In the genomic region with DNA sequence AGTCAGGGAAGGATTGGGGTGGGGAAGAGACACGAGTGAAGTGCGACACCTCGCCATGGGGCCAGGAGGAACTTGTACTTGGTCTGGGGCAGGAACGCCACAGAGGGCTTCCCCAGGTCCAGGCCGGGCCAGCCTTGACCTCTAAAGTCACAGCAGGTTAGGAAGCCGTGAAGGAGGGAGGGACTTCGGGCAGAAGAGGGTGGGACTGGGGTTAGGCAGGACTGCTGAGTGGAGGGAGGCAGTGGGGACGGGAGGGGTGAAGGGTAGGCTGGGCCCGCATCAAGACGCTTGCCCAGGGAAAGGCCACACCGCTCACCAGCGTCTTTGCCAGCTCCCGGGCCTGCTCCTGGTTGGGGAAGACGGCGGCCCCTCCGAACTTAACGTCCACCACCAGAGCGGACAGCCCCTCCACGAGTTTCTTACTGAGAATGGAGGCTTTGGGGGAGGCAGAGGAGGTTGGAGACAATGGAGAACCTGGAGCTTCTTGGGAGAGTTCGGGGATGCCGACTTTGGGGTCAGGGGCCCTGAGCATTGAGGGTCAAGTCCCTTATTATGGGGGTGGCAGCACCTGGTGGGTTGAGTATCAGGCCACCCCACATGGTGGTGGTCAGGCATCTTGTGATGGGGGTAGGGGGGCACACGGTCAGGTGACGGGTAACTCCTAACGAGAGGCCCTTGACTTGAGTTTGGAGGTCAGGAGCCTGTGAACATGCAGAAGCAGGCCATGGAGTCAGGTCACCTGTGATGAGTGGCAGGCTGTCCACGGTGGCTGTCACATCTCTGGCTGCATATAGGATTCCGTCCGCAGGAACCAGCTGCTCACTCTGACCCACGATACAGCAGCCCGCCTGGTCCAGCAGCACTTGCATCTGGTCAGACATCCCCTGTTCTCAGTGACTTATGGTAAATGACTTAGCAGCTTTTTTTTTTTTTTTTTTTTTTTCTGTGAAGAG, we compare ENCODE assay signal across 8 cellular contexts. TPM values are rescaled to one million over a fixed set of nuclear protein-coding genes. Genes with fewer than 3 reads are reported as not detected.
DNase-seq lines count a peak whose midpoint lies in the region; ATAC-seq and TF ChIP-seq lines count a peak whose summit lies in the region.

No MANE protein-coding gene starts in this region.

- no peak overlapping the region for H2AFZ ChIP-seq in mesenchymal stem cell (ENCODE audit: low read depth, low read length)

- 0 out of 2 replicates have a peak overlapping the region, but pooled peaks have one; percentile 89 for H3K27ac ChIP-seq in SK-N-MC
- H3K27ac ChIP-seq in mesenchymal stem cell (ENCODE audit: low read length, poor library complexity, severe bottlenecking), result no peak overlapping the region

- peak overlapping the region; percentile 97 for H3K4me3 Mint-ChIP-seq in dendritic cell treated with granulocyte-macrophage colony-stimulating factor and Interleukin-4, amounts not matched to agents 40 ng/mL and 50 ng/mL, for 4 days
- peak overlapping the region; percentile 74 for H3K4me3 Mint-ChIP-seq in type B pancreatic cell

- WGBS in mesenchymal stem cell, result 61% methylated on average over 26 of the region's 29 CpGs

- peak overlapping the region; percentile 49 for H3K4me2 ChIP-seq in mesenchymal stem cell (ENCODE audit: low read length, poor library complexity, severe bottlenecking)

- peaks cover 15% of the 10 kb centered on the region for H3K79me1 ChIP-seq in mesenchymal stem cell (replicated peaks; ENCODE audit: low read length, poor library complexity, severe bottlenecking)

- no peaks in the 10 kb centered on the region for H3K9me3 Mint-ChIP-seq in dendritic cell treated with granulocyte-macrophage colony-stimulating factor and Interleukin-4, amounts not matched to agents 40 ng/mL and 50 ng/mL, for 4 days
- no peaks in the 10 kb centered on the region for H3K9me3 Mint-ChIP-seq in type B pancreatic cell

- no peak for DNase-seq in BJ (ENCODE audit: low read depth)
- no peak for DNase-seq in SK-N-MC (ENCODE audit: low read depth, low spot score)
- peak; percentile 59 for DNase-seq in mesenchymal stem cell
- DNase-seq in type B pancreatic cell (ENCODE audit: extremely low spot score, unreplicated experiment), result no peak
- DNase-seq in cortex of kidney (lab: John Stamatoyannopoulos, UW), result no peak
- no peak for DNase-seq in A172 (ENCODE audit: low spot score)

- H3K4me1 ChIP-seq in mesenchymal stem cell (ENCODE audit: control insufficient read depth, insufficient read depth, low read depth, low read length), result peaks cover 56% of the 10 kb centered on the region

- peaks cover 88% of the 10 kb centered on the region for H3K36me3 Mint-ChIP-seq in dendritic cell treated with granulocyte-macrophage colony-stimulating factor and Interleukin-4, amounts not matched to agents 40 ng/mL and 50 ng/mL, for 4 days (ENCODE audit: low read depth)
- H3K36me3 Mint-ChIP-seq in type B pancreatic cell, result peaks cover 4% of the 10 kb centered on the region

- H3K14ac ChIP-seq in mesenchymal stem cell (ENCODE audit: low read length in 2 of 2), result peak overlapping the region in 1 of 2 experiments; percentile 94

- H3K27me3 Mint-ChIP-seq in dendritic cell treated with granulocyte-macrophage colony-stimulating factor and Interleukin-4, amounts not matched to agents 40 ng/mL and 50 ng/mL, for 4 days, result no peaks in the 10 kb centered on the region
- peaks cover 29% of the 10 kb centered on the region for H3K27me3 Mint-ChIP-seq in type B pancreatic cell

- H3K36me3 ChIP-seq in BJ (ENCODE audit: control insufficient read depth, insufficient read depth, low read length) (peaks cover 19% of the 10 kb centered on the region), SK-N-MC (ENCODE audit: insufficient read depth, low read length) (peaks cover 11% of the 10 kb centered on the region; the same call in 1 of the 2 replicates), mesenchymal stem cell (ENCODE audit: control insufficient read depth in 1 of 2, insufficient read depth in 2 of 2, low read depth in 1 of 2, low read length in 2 of 2) (peaks cover 19 to 25% of the 10 kb centered on the region in 2 experiments)

- no peaks in the 10 kb centered on the region for H3K9me3 ChIP-seq in SK-N-MC (ENCODE audit: low read depth, low read length)
- no peaks in the 10 kb centered on the region for H3K9me3 ChIP-seq in mesenchymal stem cell (ENCODE audit: control insufficient read depth, low read length)

- no peaks in the 10 kb centered on the region for H3K27me3 ChIP-seq in BJ (ENCODE audit: control insufficient read depth, insufficient read depth, low read length)
- peaks cover 0 to 17% of the 10 kb centered on the region in 2 experiments for H3K27me3 ChIP-seq in mesenchymal stem cell (ENCODE audit: control insufficient read depth in 1 of 2, insufficient read depth in 1 of 2, low read length in 2 of 2)

- peak overlapping the region; percentile 95 for H3K27ac Mint-ChIP-seq in dendritic cell treated with granulocyte-macrophage colony-stimulating factor and Interleukin-4, amounts not matched to agents 40 ng/mL and 50 ng/mL, for 4 days
- H3K27ac Mint-ChIP-seq in type B pancreatic cell, result peak overlapping the region; percentile 75

- no peak overlapping the region for H2AK5ac ChIP-seq in mesenchymal stem cell (ENCODE audit: low read length, severe bottlenecking)

- H2BK120ac ChIP-seq in mesenchymal stem cell (ENCODE audit: low read depth, low read length), result peak overlapping the region; percentile 23

- TF ChIP-seq CTCF in BJ (IDR thresholded peaks at IDR 0.05; ENCODE audit: insufficient read depth, low read depth, low read length), result no peak
- no peak for TF ChIP-seq CTCF in type B pancreatic cell (conservative IDR thresholded peaks at IDR 0.05)

- H3K9ac ChIP-seq in SK-N-MC (ENCODE audit: insufficient read length) (peak overlapping the region; percentile 79), mesenchymal stem cell (ENCODE audit: low read length) (peak overlapping the region; percentile 94)

- peak overlapping the region; percentile 77 for H4K8ac ChIP-seq in mesenchymal stem cell (ENCODE audit: low read length)

- POLR2A ChIA-PET in BJ (lab: Charles Lee), result interaction anchor here (0.6 kb wide), 2 partner anchors 45 to 242 kb away, joined by 3 read pairs; no protein-coding TSS in a partner anchor

- H3K4ac ChIP-seq in mesenchymal stem cell (ENCODE audit: low read depth in 1 of 2, low read length in 2 of 2), result peak overlapping the region; percentile 91 to 99

- H3K4me3 ChIP-seq in BJ (ENCODE audit: low read depth, low read length), result peak overlapping the region; percentile 75
- H3K4me3 ChIP-seq in SK-N-MC, result peak overlapping the region; percentile 84
- peak overlapping the region; percentile 80 to 84 for H3K4me3 ChIP-seq in mesenchymal stem cell (ENCODE audit: insufficient read depth in 1 of 2, low read depth in 1 of 2, low read length in 2 of 2)

- H3K4me1 Mint-ChIP-seq in dendritic cell treated with granulocyte-macrophage colony-stimulating factor and Interleukin-4, amounts not matched to agents 40 ng/mL and 50 ng/mL, for 4 days (ENCODE audit: low read depth), result peaks cover 52% of the 10 kb centered on the region
- H3K4me1 Mint-ChIP-seq in type B pancreatic cell (ENCODE audit: unreplicated experiment), result peaks cover 6% of the 10 kb centered on the region

- peak; percentile 16 for ATAC-seq in GM21447 (IDR thresholded peaks at IDR 0.05; ENCODE audit: unreplicated experiment)

- H2BK12ac ChIP-seq in mesenchymal stem cell (ENCODE audit: low read length in 2 of 2), result peak overlapping the region in 1 of 2 experiments; percentile 47

- H3K23ac ChIP-seq in mesenchymal stem cell (ENCODE audit: low read length in 2 of 2), result peak overlapping the region in 1 of 2 experiments; percentile 92

- CTCF ChIA-PET in BJ (lab: Yijun Ruan, JAX), result interaction anchor here (0.8 to 1.6 kb wide), 6 partner anchors 12 to 48 kb away, joined by 3 to 4 read pairs (median 3); a partner anchor contains a TSS

- intact Hi-C loops in dendritic cell treated with granulocyte-macrophage colony-stimulating factor and Interleukin-4, amounts not matched to agents 40 ng/mL and 50 ng/mL, for 4 days (cut with micrococcal nuclease), result loop anchor here (2.0 to 5.0 kb wide), 2 partner anchors 18 to 95 kb away; a partner anchor contains a TSS

- H2BK15ac ChIP-seq in mesenchymal stem cell (ENCODE audit: low read depth, poor library complexity, severe bottlenecking), result no peak overlapping the region

- H3K18ac ChIP-seq in mesenchymal stem cell (ENCODE audit: low read depth in 1 of 2, low read length in 2 of 2), result peak overlapping the region; percentile 75 to 98

- H2BK5ac ChIP-seq in mesenchymal stem cell (ENCODE audit: low read depth, low read length, poor library complexity, severe bottlenecking), result no peak overlapping the region

- H4K91ac ChIP-seq in mesenchymal stem cell (ENCODE audit: low read length), result peak overlapping the region; percentile 98

RNA-seq across cellular contexts. Expression of a gene that starts 1.7 kb away (rescaled TPM):
- 0.78 and 2.5 TPM in 2 replicates for polyA plus RNA-seq in BJ (2011; rRNA removed)
- 0.98 and 2.6 TPM in 2 replicates for polyA minus RNA-seq in BJ (2011; rRNA and poly(A)+ RNA removed)
- polyA plus RNA-seq in mesenchymal stem cell (2013, experiment 1 of 2), result 0.41 TPM
- 0.84 TPM for polyA plus RNA-seq in mesenchymal stem cell (2013, experiment 2 of 2)
- 2.0 and 6.1 TPM in 2 replicates for total RNA-seq in type B pancreatic cell (ENCODE audit: low replicate concordance)
- 8.0 and 9.5 TPM in 2 replicates for total RNA-seq in A172 (2014; rRNA removed; shearing (Covaris generic))

RNA-seq across cellular contexts. Expression of a gene that starts 2.7 kb away (rescaled TPM):
- polyA plus RNA-seq in BJ (2011; rRNA removed), result 13.1 and 20.6 TPM in 2 replicates
- polyA minus RNA-seq in BJ (2011; rRNA and poly(A)+ RNA removed), result 7.0 and 10.4 TPM in 2 replicates
- polyA plus RNA-seq in mesenchymal stem cell (2013, experiment 1 of 2), result 18.0 TPM
- 17.4 TPM for polyA plus RNA-seq in mesenchymal stem cell (2013, experiment 2 of 2)
- total RNA-seq in type B pancreatic cell (ENCODE audit: low replicate concordance), result 5.8 and 6.1 TPM in 2 replicates
- 0.10 and 0.31 TPM in 2 replicates for total RNA-seq in A172 (2014; rRNA removed; shearing (Covaris generic))

RNA-seq across cellular contexts. Expression of a gene that starts 18.6 kb away (rescaled TPM):
- polyA plus RNA-seq in BJ (2011; rRNA removed), result 0.34 and 0.39 TPM in 2 replicates
- 0.36 and 0.62 TPM in 2 replicates for polyA minus RNA-seq in BJ (2011; rRNA and poly(A)+ RNA removed)
- polyA plus RNA-seq in mesenchymal stem cell (2013, experiment 1 of 2), result 0.48 TPM
- polyA plus RNA-seq in mesenchymal stem cell (2013, experiment 2 of 2), result 0.51 TPM
- total RNA-seq in type B pancreatic cell (ENCODE audit: low replicate concordance), result 0.10 TPM in 1 of 2 replicates, not detected in the other
- 0.17 TPM in 1 of 2 replicates, not detected in the other for total RNA-seq in A172 (2014; rRNA removed; shearing (Covaris generic))

RNA-seq across cellular contexts. Expression of a gene that starts 19.1 kb away (rescaled TPM):
- 16.1 and 31.7 TPM in 2 replicates for polyA plus RNA-seq in BJ (2011; rRNA removed)
- polyA minus RNA-seq in BJ (2011; rRNA and poly(A)+ RNA removed), result 22.3 and 29.2 TPM in 2 replicates
- 11.7 TPM for polyA plus RNA-seq in mesenchymal stem cell (2013, experiment 1 of 2)
- polyA plus RNA-seq in mesenchymal stem cell (2013, experiment 2 of 2), result 9.7 TPM
- 60.0 and 75.2 TPM in 2 replicates for total RNA-seq in type B pancreatic cell (ENCODE audit: low replicate concordance)
- total RNA-seq in A172 (2014; rRNA removed; shearing (Covaris generic)), result 51.8 and 55.6 TPM in 2 replicates

RNA-seq across cellular contexts. Expression of a gene that starts 19.6 kb away (rescaled TPM):
- polyA plus RNA-seq in BJ (2011; rRNA removed), result 54.0 and 111 TPM in 2 replicates
- polyA minus RNA-seq in BJ (2011; rRNA and poly(A)+ RNA removed), result 47.9 and 49.1 TPM in 2 replicates
- polyA plus RNA-seq in mesenchymal stem cell (2013, experiment 1 of 2), result 81.8 TPM
- 79.8 TPM for polyA plus RNA-seq in mesenchymal stem cell (2013, experiment 2 of 2)
- total RNA-seq in type B pancreatic cell (ENCODE audit: low replicate concordance), result 65.5 and 74.0 TPM in 2 replicates
- 21.3 and 28.7 TPM in 2 replicates for total RNA-seq in A172 (2014; rRNA removed; shearing (Covaris generic))
